ENCODE assay signal across 16 cellular contexts in genomic region chr6:71588490-71588889, GRCh38.
"Had no signal": no experiment of that assay in that cellular context is flagged by ENCODE, and none has a peak within 500 bp of the region (broad histone marks: within the 10 kb centered on the region; RNA-seq: fewer than 3 reads in every experiment).

No MANE protein-coding gene starts in this region.

- H3K9me3 ChIP-seq: esophagus squamous epithelium, lower lobe of right lung, thoracic aorta had no signal

- H3K4me3 ChIP-seq: cardiac muscle cell, esophagus squamous epithelium, lower lobe of right lung, skin epidermis, thoracic aorta had no signal

- ATAC-seq: activated T-cell treated with anti-CD3 and anti-CD28 coated beads, Interleukin-2, amount 50 U/mL, for 72 hours; left colon; lower lobe of right lung; natural killer cell treated with Interleukin-12 subunit alpha and Interleukin-12 subunit beta and Interleukin-15 and Interleukin-18, amount 100 ng/mL, for 72 hours had no signal

- H3K27ac Mint-ChIP-seq: activated naive CD8-positive, alpha-beta T cell; activated T-cell treated with anti-CD3 and anti-CD28 coated beads, Interleukin-2, amount 50 U/mL, for 72 hours; natural killer cell treated with Interleukin-12 subunit alpha and Interleukin-12 subunit beta and Interleukin-15 and Interleukin-18, amount 100 ng/mL, for 72 hours; T-helper 1 cell treated with Interleukin-12 subunit alpha and Interleukin-12 subunit beta and Interleukin-4 antibody, amounts not matched to agents 30 μg/mL and 1 μg/mL, for 36 hours had no signal

- H3K4me1 ChIP-seq: esophagus squamous epithelium, lower lobe of right lung had no signal

- H3K36me3 Mint-ChIP-seq: activated naive CD8-positive, alpha-beta T cell; natural killer cell treated with Interleukin-12 subunit alpha and Interleukin-12 subunit beta and Interleukin-15 and Interleukin-18, amount 100 ng/mL, for 72 hours had no signal

- H3K36me3 ChIP-seq: cardiac muscle cell, esophagus squamous epithelium, lower lobe of right lung, thoracic aorta had no signal

- H3K27ac ChIP-seq: cardiac muscle cell, esophagus squamous epithelium, lower lobe of right lung, skin epidermis, thoracic aorta had no signal

- H3K27me3 ChIP-seq: cardiac muscle cell, esophagus squamous epithelium had no signal

- H3K4me3 Mint-ChIP-seq: activated naive CD8-positive, alpha-beta T cell; activated T-cell treated with anti-CD3 and anti-CD28 coated beads, Interleukin-2, amount 50 U/mL, for 72 hours; natural killer cell treated with Interleukin-12 subunit alpha and Interleukin-12 subunit beta and Interleukin-15 and Interleukin-18, amount 100 ng/mL, for 72 hours; T-helper 1 cell treated with Interleukin-12 subunit alpha and Interleukin-12 subunit beta and Interleukin-4 antibody, amounts not matched to agents 30 μg/mL and 1 μg/mL, for 36 hours had no signal

- H3K27me3 Mint-ChIP-seq: natural killer cell treated with Interleukin-12 subunit alpha and Interleukin-12 subunit beta and Interleukin-15 and Interleukin-18, amount 100 ng/mL, for 72 hours had no signal

- DNase-seq: activated CD4-positive, alpha-beta T cell treated with anti-CD3 and anti-CD28 coated beads, Interleukin-2, amount 50 U/mL, for 1 hour; activated CD4-positive, CD25-positive, alpha-beta regulatory T cell treated with anti-CD3 and anti-CD28 coated beads, Interleukin-2, amount 50 U/mL, for 72 hours; activated effector memory CD4-positive, alpha-beta T cell treated with anti-CD3 and anti-CD28 coated beads, Interleukin-2, amount 50 U/mL, for 16 hours; activated T-cell treated with anti-CD3 and anti-CD28 coated beads, Interleukin-2, amount 50 U/mL, for 72 hours; dermis blood vessel endothelial cell; effector memory CD4-positive, alpha-beta T cell; esophagus squamous epithelium; left colon; lower lobe of right lung; stimulated activated CD4-positive, alpha-beta T cell treated with anti-CD3 and anti-CD28 coated beads, Interleukin-4, amount 100 ng/mL, for 1 hour had no signal

- H3K9me3 Mint-ChIP-seq: activated T-cell treated with anti-CD3 and anti-CD28 coated beads, Interleukin-2, amount 50 U/mL, for 72 hours; natural killer cell treated with Interleukin-12 subunit alpha and Interleukin-12 subunit beta and Interleukin-15 and Interleukin-18, amount 100 ng/mL, for 72 hours had no signal
